Comparison of ENCODE assay signal across 1 cellular context in the genomic region with DNA sequence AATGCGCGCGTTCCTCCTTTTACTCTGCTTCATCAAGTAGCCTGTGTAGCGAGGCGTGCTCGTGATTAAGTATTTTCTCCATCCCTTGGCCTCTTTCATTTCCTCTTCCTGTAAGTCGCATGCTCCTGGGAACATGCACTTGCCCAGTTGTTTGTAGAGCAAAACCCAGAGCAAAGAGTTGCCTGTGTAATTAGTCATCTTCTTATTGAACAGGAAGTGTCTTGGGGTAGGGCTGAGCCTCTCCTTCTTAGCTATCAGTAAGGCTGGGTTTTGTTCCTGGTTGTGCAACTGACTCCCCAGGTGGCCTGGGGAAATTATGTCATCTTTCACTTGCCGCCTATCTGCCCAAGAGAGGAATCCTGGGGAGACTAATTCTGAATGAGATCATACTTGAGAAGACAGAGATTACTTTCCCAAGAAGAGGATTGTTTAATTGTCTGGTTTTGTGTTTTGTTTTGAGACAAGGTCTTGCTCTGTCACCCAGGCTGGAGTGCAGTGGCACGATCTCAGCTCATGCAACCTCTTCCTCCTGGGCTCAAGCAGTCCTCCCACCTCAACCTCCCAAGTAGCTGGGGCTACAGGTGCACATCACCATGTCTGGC.
A peak's percentile ranks its signal among the peaks of the same experiment; 100 is the strongest.
TF ChIP-seq lines count a peak whose summit lies in the region.

No MANE protein-coding gene starts in this region.

TF ChIP-seq in HEK293, 187 proteins besides CTCF, POLR2A, EP300 and RAD21 (continued from another document):
- TF ChIP-seq ZNF518A (tag by site-specific recombination; conservative IDR thresholded peaks at IDR 0.05; ENCODE audit: low read depth) = peak; percentile 76
- TF ChIP-seq ZNF664 (tag by site-specific recombination; IDR thresholded peaks at IDR 0.05) = no peak
- TF ChIP-seq WT1 (tag by site-specific recombination; IDR thresholded peaks at IDR 0.05) = peak; percentile 62
- TF ChIP-seq ZNF510 (tag by site-specific recombination; IDR thresholded peaks at IDR 0.05; ENCODE audit: insufficient replicate concordance) = no peak
- TF ChIP-seq ZNF280C (tag by site-specific recombination; IDR thresholded peaks at IDR 0.05) = no peak
- TF ChIP-seq ZNF266 (tag by site-specific recombination; IDR thresholded peaks at IDR 0.05; ENCODE audit: low read depth) = no peak
- no peak for TF ChIP-seq ZNF747 (tag by site-specific recombination; IDR thresholded peaks at IDR 0.05)
- peak; percentile 70 for TF ChIP-seq SCRT2 (tag by site-specific recombination; IDR thresholded peaks at IDR 0.05)
- TF ChIP-seq ZNF394 (tag by site-specific recombination; IDR thresholded peaks at IDR 0.05; ENCODE audit: borderline replicate concordance) = peak; percentile 59; the same call in 1 of the 2 replicates
- TF ChIP-seq ZNF112 (tag by site-specific recombination; IDR thresholded peaks at IDR 0.05) = no peak
- no peak for TF ChIP-seq MEIS1 (CRISPR knock-in tag; IDR thresholded peaks at IDR 0.05; ENCODE audit: borderline replicate concordance)
- no peak for TF ChIP-seq ZNF202 (tag by site-specific recombination; IDR thresholded peaks at IDR 0.05; ENCODE audit: borderline replicate concordance)
- no peak for TF ChIP-seq ZNF433 (tag by site-specific recombination; IDR thresholded peaks at IDR 0.05; ENCODE audit: low read depth)
- no peak for TF ChIP-seq ZBTB20 (tag by site-specific recombination; IDR thresholded peaks at IDR 0.05)
- peak; percentile 71; the same call in 1 of the 2 replicates for TF ChIP-seq ZXDB (tag by site-specific recombination; IDR thresholded peaks at IDR 0.05)
- peak; percentile 97 for TF ChIP-seq ZNF660 (tag by site-specific recombination; IDR thresholded peaks at IDR 0.05)
- TF ChIP-seq SP3 (tag by site-specific recombination; IDR thresholded peaks at IDR 0.05) = 0 out of 2 replicates have a peak, but pooled peaks have one; percentile 36
- TF ChIP-seq ZSCAN23 (tag by site-specific recombination; IDR thresholded peaks at IDR 0.05) = peak; percentile 78; the same call in 1 of the 2 replicates
- no peak for TF ChIP-seq SALL2 (tag by site-specific recombination; IDR thresholded peaks at IDR 0.05; ENCODE audit: borderline replicate concordance)
- 0 out of 2 replicates have a peak, but pooled peaks have one; percentile 29 for TF ChIP-seq ZNF561 (tag by site-specific recombination; IDR thresholded peaks at IDR 0.05; ENCODE audit: borderline replicate concordance)
- TF ChIP-seq ZNF37A (tag by site-specific recombination; IDR thresholded peaks at IDR 0.05) = no peak
- TF ChIP-seq KLF16 (tag by site-specific recombination; IDR thresholded peaks at IDR 0.05) = no peak
- no peak for TF ChIP-seq ZNF19 (tag by site-specific recombination; IDR thresholded peaks at IDR 0.05; ENCODE audit: low read depth)
- no peak for TF ChIP-seq ZFHX2 (tag by site-specific recombination; conservative IDR thresholded peaks at IDR 0.05)
- no peak for TF ChIP-seq ZNF274 (IDR thresholded peaks at IDR 0.05; ENCODE audit: low read length)
- no peak for TF ChIP-seq ZNF274 (tag by site-specific recombination; IDR thresholded peaks at IDR 0.05; ENCODE audit: borderline replicate concordance)
- TF ChIP-seq ZFP69B (tag by site-specific recombination; IDR thresholded peaks at IDR 0.05) = peak; percentile 68
